In the genomic region with DNA sequence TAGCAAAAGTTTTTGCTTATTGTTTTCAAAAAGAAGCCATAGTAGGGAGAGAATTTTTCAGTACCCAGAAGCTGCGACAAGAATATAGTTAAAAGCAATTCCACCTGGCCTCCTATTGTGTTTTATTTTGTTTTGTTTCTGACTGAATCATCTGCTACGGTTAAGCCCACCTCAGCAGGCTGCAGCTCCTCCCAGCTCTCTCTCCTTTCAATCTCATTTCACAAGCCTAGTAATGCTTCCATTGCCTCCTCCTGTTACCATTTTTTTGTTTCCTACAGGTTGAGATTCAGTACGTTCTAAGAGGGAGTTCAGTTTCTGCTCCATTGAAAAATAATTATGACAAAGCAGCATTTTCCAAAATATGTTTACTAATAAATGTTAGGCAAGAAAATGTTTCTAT, we compare ENCODE assay signal across 29 cellular contexts.
"Had no signal": no experiment of that assay in that cellular context is flagged by ENCODE, and none has a peak within 500 bp of the region (broad histone marks: within the 10 kb centered on the region; RNA-seq: fewer than 3 reads in every experiment).

No MANE protein-coding gene starts in this region.

- H3K27me3 ChIP-seq: gastroesophageal sphincter, hepatocyte, right atrium auricular region, thyroid gland, upper lobe of left lung had no signal

- H3K9me3 ChIP-seq: gastroesophageal sphincter, right atrium auricular region, thyroid gland, upper lobe of left lung had no signal

- H3K36me3 ChIP-seq: gastroesophageal sphincter, right atrium auricular region, thyroid gland, upper lobe of left lung had no signal

- H3K27me3 Mint-ChIP-seq: activated CD4-positive, alpha-beta T cell treated with anti-CD3 and anti-CD28 coated beads, Interleukin-2, amount 10 ng/mL, durations not matched to agents 7 days and 5 days; activated naive CD8-positive, alpha-beta T cell treated with anti-CD3 and anti-CD28 coated beads, Interleukin-2, amount 50 U/mL, for 24 hours; naive B cell; stimulated activated memory B cell treated with anti-CD40 and anti-IgM and Interleukin-4, amounts not matched to agents 10 μg/mL and 1 μg/mL and 100 μg/mL, for 72 hours; stimulated activated naive CD8-positive, alpha-beta T cell treated with anti-CD3 and anti-CD28 coated beads, Interleukin-15, amount 100 ng/mL, for 72 hours had no signal

- H3K36me3 Mint-ChIP-seq: activated naive CD4-positive, alpha-beta T cell treated with anti-CD3 and anti-CD28 coated beads, Interleukin-2, amount 50 U/mL, for 24 hours; mesothelial cell of epicardium; naive B cell; stimulated activated memory B cell treated with anti-CD40 and anti-IgM and Interleukin-4, amounts not matched to agents 10 μg/mL and 1 μg/mL and 100 μg/mL, for 72 hours had no signal

- H3K27ac ChIP-seq: gastroesophageal sphincter, hepatocyte, parathyroid adenoma, right atrium auricular region, thyroid gland, upper lobe of left lung had no signal

- H3K9me3 Mint-ChIP-seq: activated CD4-positive, alpha-beta memory T cell treated with anti-CD3 and anti-CD28 coated beads, Interleukin-2, amount 10 ng/mL, durations not matched to agents 7 days and 5 days; activated CD4-positive, alpha-beta T cell treated with anti-CD3 and anti-CD28 coated beads, Interleukin-2, amount 10 ng/mL, durations not matched to agents 7 days and 5 days; activated naive CD4-positive, alpha-beta T cell treated with anti-CD3 and anti-CD28 coated beads, Interleukin-2, amount 50 U/mL, for 24 hours; activated naive CD8-positive, alpha-beta T cell treated with anti-CD3 and anti-CD28 coated beads, Interleukin-2, amount 50 U/mL, for 24 hours; activated T-helper 17 cell treated with anti-CD3 and anti-CD28 coated beads, Interleukin-2, amount 50 U/mL, for 72 hours had no signal

- ATAC-seq: activated naive CD8-positive, alpha-beta T cell treated with anti-CD3 and anti-CD28 coated beads, Interleukin-2, amount 50 U/mL, for 24 hours; activated T-cell treated with anti-CD3 and anti-CD28 coated beads, Interleukin-2, amount 50 U/mL, for 4 hours; activated T-helper 17 cell treated with anti-CD3 and anti-CD28 coated beads, Interleukin-2, amount 50 U/mL, for 72 hours; effector memory CD8-positive, alpha-beta T cell; gastroesophageal sphincter; stimulated activated memory B cell treated with anti-CD40 and anti-IgM and Interleukin-4, amounts not matched to agents 10 μg/mL and 1 μg/mL and 100 μg/mL, for 72 hours; stimulated activated naive CD8-positive, alpha-beta T cell treated with anti-CD3 and anti-CD28 coated beads, Interleukin-15, amount 100 ng/mL, for 72 hours had no signal

- H3K4me2 ChIP-seq: hepatocyte, smooth muscle cell had no signal

- H3K4me1 Mint-ChIP-seq: activated CD4-positive, alpha-beta memory T cell treated with anti-CD3 and anti-CD28 coated beads, Interleukin-2, amount 10 ng/mL, durations not matched to agents 7 days and 5 days; activated CD4-positive, alpha-beta T cell treated with anti-CD3 and anti-CD28 coated beads, Interleukin-2, amount 10 ng/mL, durations not matched to agents 7 days and 5 days; activated naive CD4-positive, alpha-beta T cell treated with anti-CD3 and anti-CD28 coated beads, Interleukin-2, amount 50 U/mL, for 24 hours; activated naive CD8-positive, alpha-beta T cell treated with anti-CD3 and anti-CD28 coated beads, Interleukin-2, amount 50 U/mL, for 24 hours; activated T-helper 17 cell treated with anti-CD3 and anti-CD28 coated beads, Interleukin-2, amount 50 U/mL, for 72 hours; mesothelial cell of epicardium; naive B cell; stimulated activated memory B cell treated with anti-CD40 and anti-IgM and Interleukin-4, amounts not matched to agents 10 μg/mL and 1 μg/mL and 100 μg/mL, for 72 hours; stimulated activated naive CD8-positive, alpha-beta T cell treated with anti-CD3 and anti-CD28 coated beads, Interleukin-15, amount 100 ng/mL, for 72 hours had no signal

- DNase-seq: activated CD4-positive, alpha-beta memory T cell treated with anti-CD3 and anti-CD28 coated beads, Interleukin-2, amount 10 ng/mL, durations not matched to agents 7 days and 5 days; activated CD4-positive, alpha-beta T cell treated with anti-CD3 and anti-CD28 coated beads for 1 hour; activated CD4-positive, alpha-beta T cell treated with anti-CD3 and anti-CD28 coated beads, Interleukin-2, amount 10 ng/mL, durations not matched to agents 7 days and 5 days; activated gamma-delta T cell treated with Interleukin-2 at 50 U/mL for 16 hours; activated naive CD8-positive, alpha-beta T cell treated with anti-CD3 and anti-CD28 coated beads, Interleukin-2, amount 50 U/mL, for 24 hours; activated T-cell treated with anti-CD3 and anti-CD28 coated beads, Interleukin-2, amount 50 U/mL, for 4 hours; amygdala; caudate nucleus; cortex of kidney; effector memory CD8-positive, alpha-beta T cell; erythroblast; naive B cell; occipital lobe; stimulated activated CD4-positive, alpha-beta T cell treated with anti-CD3 and anti-CD28 coated beads, Interleukin-1b, Interleukin-23, amount 100 ng/mL, for 48 hours; stimulated activated CD4-positive, alpha-beta T cell treated with anti-CD3 and anti-CD28 coated beads, Interleukin-4, amount 100 ng/mL, for 4 hours; stimulated activated CD8-positive, alpha-beta memory T cell treated with anti-CD3 and anti-CD28 coated beads, Interleukin-4, amount 100 ng/mL, for 48 hours; stimulated activated naive CD8-positive, alpha-beta T cell treated with anti-CD3 and anti-CD28 coated beads, Interleukin-15, amount 100 ng/mL, for 72 hours; substantia nigra; thyroid gland; upper lobe of left lung had no signal

- H3K27ac Mint-ChIP-seq: activated CD4-positive, alpha-beta memory T cell treated with anti-CD3 and anti-CD28 coated beads, Interleukin-2, amount 10 ng/mL, durations not matched to agents 7 days and 5 days; activated CD4-positive, alpha-beta T cell treated with anti-CD3 and anti-CD28 coated beads, Interleukin-2, amount 10 ng/mL, durations not matched to agents 7 days and 5 days; activated naive CD4-positive, alpha-beta T cell treated with anti-CD3 and anti-CD28 coated beads, Interleukin-2, amount 50 U/mL, for 24 hours; activated naive CD8-positive, alpha-beta T cell treated with anti-CD3 and anti-CD28 coated beads, Interleukin-2, amount 50 U/mL, for 24 hours; activated T-helper 17 cell treated with anti-CD3 and anti-CD28 coated beads, Interleukin-2, amount 50 U/mL, for 72 hours; effector memory CD8-positive, alpha-beta T cell; mesothelial cell of epicardium; naive B cell; stimulated activated memory B cell treated with anti-CD40 and anti-IgM and Interleukin-4, amounts not matched to agents 10 μg/mL and 1 μg/mL and 100 μg/mL, for 72 hours; stimulated activated naive CD8-positive, alpha-beta T cell treated with anti-CD3 and anti-CD28 coated beads, Interleukin-15, amount 100 ng/mL, for 72 hours had no signal

- H3K79me2 ChIP-seq: hepatocyte, parathyroid adenoma had no signal

- H3K4me3 ChIP-seq: gastroesophageal sphincter, hepatocyte, right atrium auricular region, smooth muscle cell, thyroid gland, upper lobe of left lung had no signal

- H3K4me1 ChIP-seq: gastroesophageal sphincter, parathyroid adenoma, right atrium auricular region, thyroid gland, upper lobe of left lung had no signal

- H3K4me3 Mint-ChIP-seq: activated CD4-positive, alpha-beta memory T cell treated with anti-CD3 and anti-CD28 coated beads, Interleukin-2, amount 10 ng/mL, durations not matched to agents 7 days and 5 days; activated CD4-positive, alpha-beta T cell treated with anti-CD3 and anti-CD28 coated beads, Interleukin-2, amount 10 ng/mL, durations not matched to agents 7 days and 5 days; activated naive CD4-positive, alpha-beta T cell treated with anti-CD3 and anti-CD28 coated beads, Interleukin-2, amount 50 U/mL, for 24 hours; activated naive CD8-positive, alpha-beta T cell treated with anti-CD3 and anti-CD28 coated beads, Interleukin-2, amount 50 U/mL, for 24 hours; activated T-cell treated with anti-CD3 and anti-CD28 coated beads, Interleukin-2, amount 50 U/mL, for 4 hours; activated T-helper 17 cell treated with anti-CD3 and anti-CD28 coated beads, Interleukin-2, amount 50 U/mL, for 72 hours; effector memory CD8-positive, alpha-beta T cell; mesothelial cell of epicardium; naive B cell; stimulated activated memory B cell treated with anti-CD40 and anti-IgM and Interleukin-4, amounts not matched to agents 10 μg/mL and 1 μg/mL and 100 μg/mL, for 72 hours; stimulated activated naive CD8-positive, alpha-beta T cell treated with anti-CD3 and anti-CD28 coated beads, Interleukin-15, amount 100 ng/mL, for 72 hours had no signal

- H3K9ac ChIP-seq: parathyroid adenoma had no signal

- H2AFZ ChIP-seq: hepatocyte, parathyroid adenoma had no signal
